14 cellular contexts compared by ENCODE assay signal in the genomic region with DNA sequence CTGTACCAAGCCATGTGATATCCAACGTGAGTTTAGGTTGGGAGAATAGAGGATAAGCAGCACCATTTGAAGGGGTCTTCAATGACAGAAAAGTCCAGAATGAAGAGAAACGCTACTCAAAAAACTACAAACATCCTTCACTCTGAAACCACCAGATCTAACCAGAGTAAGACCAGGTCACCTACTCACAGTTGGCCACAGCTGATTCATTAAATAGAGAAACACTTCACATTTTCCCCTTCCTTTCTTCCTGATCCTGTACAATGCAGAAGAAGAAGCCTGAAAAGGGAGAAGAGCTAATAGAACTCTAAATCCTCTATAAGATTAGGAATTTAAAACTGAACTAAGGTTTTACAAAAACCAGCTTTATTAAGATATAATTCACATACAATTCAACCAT. TPM values are rescaled to one million over a fixed set of nuclear protein-coding genes. Genes with fewer than 3 reads are reported as not detected.
A peak's percentile ranks its signal among the peaks of the same experiment; 100 is the strongest.
DNase-seq lines count a peak whose midpoint lies in the region; ATAC-seq and TF ChIP-seq lines count a peak whose summit lies in the region.
"Had no signal": no experiment of that assay in that cellular context is flagged by ENCODE, and none has a peak within 500 bp of the region (broad histone marks: within the 10 kb centered on the region; RNA-seq: fewer than 3 reads in every experiment).

No MANE protein-coding gene starts in this region.

- ATAC-seq in activated CD8-positive, alpha-beta T cell treated with anti-CD3 and anti-CD28 coated beads for 36 hours: peak; percentile 42
- ATAC-seq in activated CD8-positive, alpha-beta T cell treated with anti-CD3 and anti-CD28 coated beads, Interleukin-2, amount 10 ng/mL, durations not matched to agents 7 days and 5 days: no peak
- ATAC-seq in stimulated activated effector memory CD8-positive, alpha-beta T cell treated with anti-CD3 and anti-CD28 coated beads, Interleukin-12 subunit alpha, Interleukin-12 subunit beta, amount 100 ng/mL, for 72 hours: peak; percentile 71

- H3K9me3 Mint-ChIP-seq in activated CD8-positive, alpha-beta T cell treated with anti-CD3 and anti-CD28 coated beads for 36 hours: peaks cover 5% of the 10 kb centered on the region
- peaks cover 5% of the 10 kb centered on the region for H3K9me3 Mint-ChIP-seq in activated CD8-positive, alpha-beta T cell treated with anti-CD3 and anti-CD28 coated beads, Interleukin-2, amount 10 ng/mL, durations not matched to agents 7 days and 5 days (ENCODE audit: insufficient read depth)
- no peaks in the 10 kb centered on the region for H3K9me3 Mint-ChIP-seq in stimulated activated effector memory CD8-positive, alpha-beta T cell treated with anti-CD3 and anti-CD28 coated beads, Interleukin-12 subunit alpha, Interleukin-12 subunit beta, amount 100 ng/mL, for 72 hours
- H3K9me3 Mint-ChIP-seq: CD4-positive, alpha-beta memory T cell had no signal

- H3K4me3 Mint-ChIP-seq in activated CD8-positive, alpha-beta T cell treated with anti-CD3 and anti-CD28 coated beads for 36 hours: no peak overlapping the region
- H3K4me3 Mint-ChIP-seq in activated CD8-positive, alpha-beta T cell treated with anti-CD3 and anti-CD28 coated beads, Interleukin-2, amount 10 ng/mL, durations not matched to agents 7 days and 5 days: no peak overlapping the region
- no peak overlapping the region for H3K4me3 Mint-ChIP-seq in stimulated activated effector memory CD8-positive, alpha-beta T cell treated with anti-CD3 and anti-CD28 coated beads, Interleukin-12 subunit alpha, Interleukin-12 subunit beta, amount 100 ng/mL, for 72 hours
- H3K4me3 Mint-ChIP-seq: CD14-positive monocyte; CD4-positive, alpha-beta memory T cell had no signal

- POLR2A ChIA-PET in activated CD8-positive, alpha-beta T cell treated with anti-CD3 and anti-CD28 coated beads for 36 hours (lab: Charles Lee): no interaction called here
- POLR2A ChIA-PET in activated CD8-positive, alpha-beta T cell treated with anti-CD3 and anti-CD28 coated beads, Interleukin-2, amount 10 ng/mL, durations not matched to agents 7 days and 5 days (lab: Charles Lee): no interaction called here

- intact Hi-C loops in activated CD8-positive, alpha-beta T cell treated with anti-CD3 and anti-CD28 coated beads for 36 hours (cut with micrococcal nuclease): no loop called here

- H3K36me3 Mint-ChIP-seq in activated CD8-positive, alpha-beta T cell treated with anti-CD3 and anti-CD28 coated beads for 36 hours (ENCODE audit: low read depth): no peaks in the 10 kb centered on the region
- peaks cover 7% of the 10 kb centered on the region for H3K36me3 Mint-ChIP-seq in activated CD8-positive, alpha-beta T cell treated with anti-CD3 and anti-CD28 coated beads, Interleukin-2, amount 10 ng/mL, durations not matched to agents 7 days and 5 days (ENCODE audit: low read depth)
- H3K36me3 Mint-ChIP-seq in stimulated activated effector memory CD8-positive, alpha-beta T cell treated with anti-CD3 and anti-CD28 coated beads, Interleukin-12 subunit alpha, Interleukin-12 subunit beta, amount 100 ng/mL, for 72 hours: no peaks in the 10 kb centered on the region
- H3K36me3 Mint-ChIP-seq: CD14-positive monocyte; CD4-positive, alpha-beta memory T cell had no signal

- H3K27me3 Mint-ChIP-seq in activated CD8-positive, alpha-beta T cell treated with anti-CD3 and anti-CD28 coated beads for 36 hours: no peaks in the 10 kb centered on the region
- no peaks in the 10 kb centered on the region for H3K27me3 Mint-ChIP-seq in activated CD8-positive, alpha-beta T cell treated with anti-CD3 and anti-CD28 coated beads, Interleukin-2, amount 10 ng/mL, durations not matched to agents 7 days and 5 days (ENCODE audit: low read depth)
- H3K27me3 Mint-ChIP-seq: CD4-positive, alpha-beta memory T cell had no signal

- H3K27ac ChIP-seq in C4-2B (peak overlapping the region; percentile 77), VCaP (peak overlapping the region; percentile 91)

- no peak for TF ChIP-seq CTCF in activated CD8-positive, alpha-beta T cell treated with anti-CD3 and anti-CD28 coated beads for 36 hours (IDR thresholded peaks at IDR 0.05)
- TF ChIP-seq CTCF in C4-2B (conservative IDR thresholded peaks at IDR 0.05) (no peak), VCaP (conservative IDR thresholded peaks at IDR 0.05) (no peak)

- CTCF ChIA-PET in activated CD8-positive, alpha-beta T cell treated with anti-CD3 and anti-CD28 coated beads for 36 hours (lab: Charles Lee): interaction anchor here (1.6 to 2.1 kb wide), 2 partner anchors 16 kb away, joined by 3 to 9 read pairs; no protein-coding TSS in a partner anchor
- CTCF ChIA-PET in activated CD8-positive, alpha-beta T cell treated with anti-CD3 and anti-CD28 coated beads, Interleukin-2, amount 10 ng/mL, durations not matched to agents 7 days and 5 days (lab: Charles Lee): interaction anchor here (2.0 kb wide), 1 partner anchor 16 kb away, joined by 8 read pairs; no protein-coding TSS in a partner anchor

- no peak overlapping the region for H3K27ac Mint-ChIP-seq in activated CD8-positive, alpha-beta T cell treated with anti-CD3 and anti-CD28 coated beads for 36 hours
- H3K27ac Mint-ChIP-seq in activated CD8-positive, alpha-beta T cell treated with anti-CD3 and anti-CD28 coated beads, Interleukin-2, amount 10 ng/mL, durations not matched to agents 7 days and 5 days: no peak overlapping the region
- H3K27ac Mint-ChIP-seq in stimulated activated effector memory CD8-positive, alpha-beta T cell treated with anti-CD3 and anti-CD28 coated beads, Interleukin-12 subunit alpha, Interleukin-12 subunit beta, amount 100 ng/mL, for 72 hours: no peak overlapping the region
- H3K27ac Mint-ChIP-seq: CD4-positive, alpha-beta memory T cell had no signal

- DNase-seq in activated CD8-positive, alpha-beta T cell treated with anti-CD3 and anti-CD28 coated beads for 36 hours: no peak
- no peak for DNase-seq in activated CD8-positive, alpha-beta T cell treated with anti-CD3 and anti-CD28 coated beads, Interleukin-2, amount 10 ng/mL, durations not matched to agents 7 days and 5 days
- no peak for DNase-seq in stimulated activated effector memory CD8-positive, alpha-beta T cell treated with anti-CD3 and anti-CD28 coated beads, Interleukin-12 subunit alpha, Interleukin-12 subunit beta, amount 100 ng/mL, for 72 hours (ENCODE audit: low spot score in 2 of 2)
- DNase-seq in NCI-H1092 (lab: John Stamatoyannopoulos, UW) (no peak), mucosa of gallbladder (ENCODE audit: low spot score) (no peak)
- DNase-seq: ACHN; CD4-positive, alpha-beta memory T cell; DMS153; HCEC 1CT had no signal

- peaks cover 20% of the 10 kb centered on the region for H3K4me1 Mint-ChIP-seq in activated CD8-positive, alpha-beta T cell treated with anti-CD3 and anti-CD28 coated beads for 36 hours (ENCODE audit: low read depth)
- H3K4me1 Mint-ChIP-seq in activated CD8-positive, alpha-beta T cell treated with anti-CD3 and anti-CD28 coated beads, Interleukin-2, amount 10 ng/mL, durations not matched to agents 7 days and 5 days (ENCODE audit: low read depth): no peaks in the 10 kb centered on the region
- peaks cover 22% of the 10 kb centered on the region for H3K4me1 Mint-ChIP-seq in stimulated activated effector memory CD8-positive, alpha-beta T cell treated with anti-CD3 and anti-CD28 coated beads, Interleukin-12 subunit alpha, Interleukin-12 subunit beta, amount 100 ng/mL, for 72 hours
- H3K4me1 Mint-ChIP-seq: CD4-positive, alpha-beta memory T cell had no signal

RNA-seq across cellular contexts. Expression of gene SETDB1, which starts 19.4 kb away (rescaled TPM):
- total RNA-seq in activated CD8-positive, alpha-beta T cell treated with anti-CD3 and anti-CD28 coated beads for 36 hours: 10 to 100 TPM; 45.1 to 52.3 TPM
- 10 to 100 TPM; 58.5 to 59.3 TPM for total RNA-seq in activated CD8-positive, alpha-beta T cell treated with anti-CD3 and anti-CD28 coated beads, Interleukin-2, amount 10 ng/mL, durations not matched to agents 7 days and 5 days
- total RNA-seq in mucosa of gallbladder: 42.6 TPM

RNA-seq across cellular contexts. Expression of gene CTXND2, which starts 19.9 kb away (rescaled TPM):
- total RNA-seq in activated CD8-positive, alpha-beta T cell treated with anti-CD3 and anti-CD28 coated beads for 36 hours: not detected
- total RNA-seq in activated CD8-positive, alpha-beta T cell treated with anti-CD3 and anti-CD28 coated beads, Interleukin-2, amount 10 ng/mL, durations not matched to agents 7 days and 5 days: not detected
- total RNA-seq in mucosa of gallbladder: not detected
- total RNA-seq: CD4-positive, alpha-beta memory T cell; H4; HT-29 had no signal

RNA-seq across cellular contexts. Expression of gene ARNT, which starts 30.4 kb away (rescaled TPM):
- 10 to 100 TPM; 42.3 to 43.0 TPM for total RNA-seq in activated CD8-positive, alpha-beta T cell treated with anti-CD3 and anti-CD28 coated beads for 36 hours
- total RNA-seq in activated CD8-positive, alpha-beta T cell treated with anti-CD3 and anti-CD28 coated beads, Interleukin-2, amount 10 ng/mL, durations not matched to agents 7 days and 5 days: 10 to 100 TPM; 39.8 to 42.1 TPM
- total RNA-seq in mucosa of gallbladder: 38.9 TPM
